In the genomic region with DNA sequence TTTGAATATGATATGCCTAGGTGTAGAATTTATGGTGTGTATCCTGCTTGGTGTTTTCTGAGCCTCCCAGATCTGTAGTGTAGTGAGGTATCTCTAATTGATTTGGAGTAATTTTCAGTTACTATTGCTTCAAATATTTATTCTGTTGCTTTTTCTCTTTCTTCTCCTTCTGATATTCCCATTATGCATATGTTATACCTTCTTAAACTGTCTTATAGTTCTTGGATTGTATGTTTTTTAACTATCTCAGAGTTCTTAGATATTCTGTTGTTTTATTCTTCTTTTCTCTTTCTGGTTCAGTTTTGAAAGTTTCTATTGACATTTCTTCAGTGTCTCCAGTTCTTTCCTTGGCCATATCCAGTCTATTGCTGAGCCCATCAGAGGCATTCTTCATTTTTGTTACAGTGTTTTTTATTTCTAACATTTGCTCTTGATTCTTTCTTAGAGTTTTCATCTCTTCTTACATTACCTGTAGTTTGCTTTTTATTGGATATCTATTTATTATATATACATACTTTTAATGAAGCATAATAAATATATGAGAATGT, we compare ENCODE assay signal across 1 cellular context.
TF ChIP-seq lines count a peak whose summit lies in the region.

No MANE protein-coding gene starts in this region.

TF ChIP-seq in K562, 482 proteins besides CTCF, POLR2A, EP300 and RAD21 (continued from another document):
- TF ChIP-seq ZNF280A (IDR thresholded peaks at IDR 0.05; ENCODE audit: low read depth, partially characterized antibody) (peak; percentile 75), HLTF (IDR thresholded peaks at IDR 0.05) (0 out of 2 replicates have a peak, but pooled peaks have one; percentile 14), NR4A1 (CRISPR knock-in tag; IDR thresholded peaks at IDR 0.05) (no peak), NR4A1 (tag; IDR thresholded peaks at IDR 0.05) (no peak), ZEB2 (IDR thresholded peaks at IDR 0.05) (0 out of 2 replicates have a peak, but pooled peaks have one; percentile 30), TCFL5 (CRISPR knock-in tag; conservative IDR thresholded peaks at IDR 0.05) (no peak), TAF9B (IDR thresholded peaks at IDR 0.05; ENCODE audit: partially characterized antibody) (no peak), TRIM28 (IDR thresholded peaks at IDR 0.05) (peak; percentile 88), TRIM24 (IDR thresholded peaks at IDR 0.05) (0 out of 4 replicates have a peak, but pooled peaks of 1 of the 2 experiments have one; percentile 31), CBX5 (IDR thresholded peaks at IDR 0.05; ENCODE audit: borderline replicate concordance, low read depth) (0 out of 2 replicates have a peak, but pooled peaks have one; percentile 56)
